ENCODE assay signal across 19 cellular contexts in genomic region chr22:36928826-36929535, GRCh38.
"Had no signal": no experiment of that assay in that cellular context is flagged by ENCODE, and none has a peak within 500 bp of the region (broad histone marks: within the 10 kb centered on the region; RNA-seq: fewer than 3 reads in every experiment).

No MANE protein-coding gene starts in this region.

- H3K4me3 Mint-ChIP-seq: activated T-cell treated with anti-CD3 and anti-CD28 coated beads, Interleukin-2, amount 50 U/mL, for 4 hours; natural killer cell treated with Interleukin-12 subunit alpha and Interleukin-12 subunit beta and Interleukin-15 and Interleukin-18, amount 100 ng/mL, for 72 hours had no signal

- DNase-seq: activated CD4-positive, CD25-positive, alpha-beta regulatory T cell treated with anti-CD3 and anti-CD28 coated beads, Interleukin-2, amount 50 U/mL, for 72 hours; activated effector memory CD4-positive, alpha-beta T cell treated with Interleukin-2 at 50 U/mL for 16 hours; activated naive CD4-positive, alpha-beta T cell treated with anti-CD3 and anti-CD28 coated beads, Interleukin-2, amount 50 U/mL, for 16 hours; activated T-cell treated with anti-CD3 and anti-CD28 coated beads, Interleukin-2, amount 50 U/mL, for 4 hours; body of pancreas; caudate nucleus; esophagus squamous epithelium; foreskin fibroblast; hypothalamus; left ventricle myocardium superior; mesenchymal stem cell; ovary; stimulated activated CD4-positive, alpha-beta T cell treated with anti-CD3 and anti-CD28 coated beads, Interleukin-12 subunit alpha, Interleukin-12 subunit beta, amount 100 ng/mL, for 4 hours; stimulated activated CD4-positive, alpha-beta T cell treated with anti-CD3 and anti-CD28 coated beads, Interleukin-2, amount 100 ng/mL, for 24 hours; thyroid gland had no signal

- H3K4me3 ChIP-seq: body of pancreas, coronary artery, esophagus squamous epithelium, ovary, thyroid gland, vagina had no signal

- H3K9me3 Mint-ChIP-seq: activated T-cell treated with anti-CD3 and anti-CD28 coated beads, Interleukin-2, amount 50 U/mL, for 4 hours; natural killer cell treated with Interleukin-12 subunit alpha and Interleukin-12 subunit beta and Interleukin-15 and Interleukin-18, amount 100 ng/mL, for 72 hours had no signal

- H3K36me3 ChIP-seq: ovary, thyroid gland, vagina had no signal

- H3K27ac Mint-ChIP-seq: natural killer cell treated with Interleukin-12 subunit alpha and Interleukin-12 subunit beta and Interleukin-15 and Interleukin-18, amount 100 ng/mL, for 72 hours had no signal

- ATAC-seq: activated T-cell treated with anti-CD3 and anti-CD28 coated beads, Interleukin-2, amount 50 U/mL, for 4 hours; body of pancreas; left ventricle myocardium superior; natural killer cell treated with Interleukin-12 subunit alpha and Interleukin-12 subunit beta and Interleukin-15 and Interleukin-18, amount 100 ng/mL, for 72 hours had no signal

- FAIRE-seq: endothelial cell of umbilical vein had no signal

- H3K27ac ChIP-seq: body of pancreas, coronary artery, ovary, thyroid gland, vagina had no signal

- H3K4me1 ChIP-seq: body of pancreas, thyroid gland, vagina had no signal

- H3K9me3 ChIP-seq: body of pancreas, esophagus squamous epithelium, ovary, thyroid gland, vagina had no signal

- H3K36me3 Mint-ChIP-seq: natural killer cell treated with Interleukin-12 subunit alpha and Interleukin-12 subunit beta and Interleukin-15 and Interleukin-18, amount 100 ng/mL, for 72 hours had no signal

- H3K27me3 ChIP-seq: body of pancreas, ovary, thyroid gland, vagina had no signal
